15 cellular contexts compared by ENCODE assay signal in genomic region chr2:94994063-94994913, GRCh38. TPM values are rescaled to one million over a fixed set of nuclear protein-coding genes. Genes with fewer than 3 reads are reported as not detected.
"Had no signal": no experiment of that assay in that cellular context is flagged by ENCODE, and none has a peak within 500 bp of the region (broad histone marks: within the 10 kb centered on the region; RNA-seq: fewer than 3 reads in every experiment).

No MANE protein-coding gene starts in this region.

- H3K27ac ChIP-seq: adrenal gland, pancreas, right atrium auricular region, skin epidermis, upper lobe of left lung had no signal

- H3K4me1 Mint-ChIP-seq: natural killer cell had no signal

- H3K36me3 ChIP-seq: adrenal gland, pancreas, right atrium auricular region, upper lobe of left lung had no signal

- DNase-seq: activated naive CD4-positive, alpha-beta T cell; activated T-cell treated with anti-CD3 and anti-CD28 coated beads, Interleukin-2, amount 50 U/mL, for 72 hours; adrenal gland; caudate nucleus; cortex of kidney; hippocampal formation; mucosa of descending colon; natural killer cell; SIG-M5; substantia nigra; upper lobe of left lung had no signal

- H3K9me3 ChIP-seq: adrenal gland, mucosa of descending colon, pancreas, right atrium auricular region, upper lobe of left lung had no signal

- H3K4me1 ChIP-seq: adrenal gland, pancreas, right atrium auricular region had no signal

- H3K27ac Mint-ChIP-seq: activated T-cell treated with anti-CD3 and anti-CD28 coated beads, Interleukin-2, amount 50 U/mL, for 72 hours; natural killer cell had no signal

- H3K4me3 Mint-ChIP-seq: activated T-cell treated with anti-CD3 and anti-CD28 coated beads, Interleukin-2, amount 50 U/mL, for 72 hours; natural killer cell had no signal

- H3K4me3 ChIP-seq: adrenal gland, mucosa of descending colon, pancreas, right atrium auricular region, skin epidermis, upper lobe of left lung had no signal

- ATAC-seq: mucosa of descending colon, pancreas had no signal

- H3K27me3 ChIP-seq: pancreas, right atrium auricular region, upper lobe of left lung had no signal

- H3K9me3 Mint-ChIP-seq: activated T-cell treated with anti-CD3 and anti-CD28 coated beads, Interleukin-2, amount 50 U/mL, for 72 hours; natural killer cell had no signal

- H3K36me3 Mint-ChIP-seq: natural killer cell had no signal

RNA-seq across cellular contexts. Expression of gene MAL, which starts 31.2 kb away (rescaled TPM):
- total RNA-seq: lung microvascular endothelial cell had no signal
